In genomic region chr10:95169522-95169921, GRCh38 we compare ENCODE assay signal across 1 cellular context.
TF ChIP-seq lines count a peak whose summit lies in the region.

No MANE protein-coding gene starts in this region.

TF ChIP-seq in HepG2, 621 proteins besides CTCF, POLR2A, EP300 and RAD21 (continued from another document):
- TF ChIP-seq CREB1 (IDR thresholded peaks at IDR 0.05) (peak; percentile 50; the same call in 1 of the 2 replicates), CREB1 (CRISPR knock-in tag; IDR thresholded peaks at IDR 0.05) (no peak), ATF7 (IDR thresholded peaks at IDR 0.05) (peak; percentile 53), ATF7 (CRISPR knock-in tag; IDR thresholded peaks at IDR 0.05) (no peak)
